29 cellular contexts compared by ENCODE assay signal in the genomic region with DNA sequence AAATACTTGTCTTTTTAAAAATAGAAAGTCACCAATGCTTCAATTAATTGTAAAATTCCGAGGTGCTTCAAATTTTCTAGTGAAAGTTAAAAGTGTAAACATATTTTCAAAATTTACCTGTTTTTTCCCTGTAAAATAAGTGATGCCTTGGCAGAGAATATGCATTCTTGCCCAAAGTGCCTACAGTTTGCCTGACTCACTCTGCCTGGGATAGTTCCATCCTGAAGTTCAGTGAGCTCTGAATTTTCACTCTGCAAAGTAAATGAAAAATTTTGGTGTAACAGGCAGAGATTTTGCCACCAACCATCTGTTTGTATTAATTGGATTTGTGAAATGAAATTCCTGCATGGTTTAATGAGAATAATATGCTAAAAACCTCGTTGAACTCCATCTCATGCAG.
"Had no signal": no experiment of that assay in that cellular context is flagged by ENCODE, and none has a peak within 500 bp of the region (broad histone marks: within the 10 kb centered on the region; RNA-seq: fewer than 3 reads in every experiment).

No MANE protein-coding gene starts in this region.

- H3K27ac ChIP-seq: epithelial cell of prostate, esophagus squamous epithelium, gastroesophageal sphincter, hepatocyte, pancreas, prostate gland, thyroid gland, upper lobe of left lung, vagina, VCaP had no signal

- H3K27me3 ChIP-seq: esophagus squamous epithelium, gastroesophageal sphincter, hepatocyte, thyroid gland, upper lobe of left lung, vagina had no signal

- H3K4me1 ChIP-seq: esophagus squamous epithelium, gastroesophageal sphincter, pancreas, prostate gland, thyroid gland, vagina had no signal

- ATAC-seq: gastroesophageal sphincter; naive thymus-derived CD4-positive, alpha-beta T cell; pancreas; stimulated activated memory B cell treated with anti-CD40 and anti-IgM and Interleukin-4, amounts not matched to agents 10 μg/mL and 1 μg/mL and 100 μg/mL, for 72 hours; stimulated activated naive CD8-positive, alpha-beta T cell treated with anti-CD3 and anti-CD28 coated beads, Interleukin-15, amount 100 ng/mL, for 72 hours had no signal

- H3K36me3 ChIP-seq: esophagus squamous epithelium, gastroesophageal sphincter, pancreas, prostate gland, thyroid gland, upper lobe of left lung, vagina had no signal

- H3K9me3 ChIP-seq: esophagus squamous epithelium, pancreas, prostate gland, thyroid gland, upper lobe of left lung, vagina had no signal

- H3K4me2 ChIP-seq: hepatocyte, smooth muscle cell had no signal

- H2AFZ ChIP-seq: hepatocyte had no signal

- H3K4me3 ChIP-seq: esophagus squamous epithelium, gastroesophageal sphincter, hepatocyte, pancreas, prostate gland, smooth muscle cell, thyroid gland, upper lobe of left lung, vagina had no signal

- DNase-seq: activated CD4-positive, alpha-beta T cell treated with anti-CD3 and anti-CD28 coated beads for 48 hours; activated CD4-positive, alpha-beta T cell treated with anti-CD3 and anti-CD28 coated beads, Interleukin-2, amount 50 U/mL, for 48 hours; activated CD8-positive, alpha-beta memory T cell treated with anti-CD3 and anti-CD28 coated beads for 24 hours; activated effector memory CD4-positive, alpha-beta T cell treated with Interleukin-2 at 50 U/mL for 16 hours; activated naive CD4-positive, alpha-beta T cell treated with Interleukin-2 at 50 U/mL for 16 hours; anterior cingulate cortex; dermis blood vessel endothelial cell; effector CD4-positive, alpha-beta T cell; esophagus squamous epithelium; kidney; midbrain; naive thymus-derived CD4-positive, alpha-beta T cell; nucleus accumbens; pancreas; stimulated activated CD4-positive, alpha-beta T cell treated with anti-CD3 and anti-CD28 coated beads, Interleukin-1b, Interleukin-23, amount 100 ng/mL, for 48 hours; stimulated activated CD4-positive, alpha-beta T cell treated with anti-CD3 and anti-CD28 coated beads, Interleukin-4, amount 100 ng/mL, for 4 hours; stimulated activated CD8-positive, alpha-beta memory T cell treated with anti-CD3 and anti-CD28 coated beads, Interleukin-4, amount 100 ng/mL, for 48 hours; stimulated activated naive CD8-positive, alpha-beta T cell treated with anti-CD3 and anti-CD28 coated beads, Interleukin-15, amount 100 ng/mL, for 72 hours; substantia nigra; thyroid gland had no signal
